ENCODE assay signal across 8 cellular contexts in the genomic region with DNA sequence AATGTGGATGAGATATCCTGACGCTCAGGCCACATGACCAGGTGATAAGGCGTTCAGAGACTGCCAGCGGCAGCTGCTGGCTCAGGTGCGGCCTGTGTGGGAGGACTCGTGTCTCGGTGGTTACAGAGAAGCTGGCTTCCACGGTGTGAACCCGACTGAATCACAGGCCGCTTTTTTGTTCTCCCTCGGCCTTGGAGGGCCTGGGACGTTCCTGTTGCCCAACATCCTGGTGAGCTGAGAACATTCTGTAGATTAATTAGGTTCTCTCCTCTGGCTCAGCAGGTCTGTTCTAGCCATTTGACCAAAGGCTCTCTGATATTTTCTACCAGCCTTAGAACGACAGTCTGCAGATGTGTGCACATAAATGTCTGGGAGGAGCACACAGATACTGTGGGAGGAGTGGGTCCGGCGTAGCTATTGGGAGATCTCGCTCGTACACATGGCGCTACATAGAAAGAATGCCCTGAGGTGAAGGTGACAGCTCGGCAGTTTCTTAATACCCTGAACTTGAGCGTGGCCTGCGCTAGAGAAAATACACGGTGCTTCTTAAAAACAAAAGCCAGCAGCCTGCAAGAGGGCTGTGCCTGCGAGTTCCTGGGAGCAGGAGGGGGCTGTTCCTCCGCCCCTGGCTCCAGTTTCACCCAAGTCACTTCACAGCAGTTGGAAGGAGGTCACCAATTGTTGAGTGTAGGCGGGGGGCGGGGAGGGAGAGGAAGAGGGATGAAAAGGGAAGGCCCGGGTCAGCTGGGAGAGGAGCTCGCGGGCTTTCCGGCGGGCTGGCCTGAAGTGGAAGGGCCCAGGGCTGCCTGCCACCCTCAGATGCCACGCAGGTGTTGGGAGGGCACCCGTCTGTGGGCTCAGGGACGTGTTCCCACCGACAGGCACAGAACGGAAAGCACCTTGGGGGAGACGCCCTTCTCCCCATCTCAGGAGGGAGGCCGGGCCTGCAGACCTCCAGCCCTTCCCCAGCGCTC.
DNase-seq lines count a peak whose midpoint lies in the region; ATAC-seq and TF ChIP-seq lines count a peak whose summit lies in the region.

No MANE protein-coding gene starts in this region.

- peaks cover 20% of the 10 kb centered on the region for H3K4me1 ChIP-seq in left ventricle myocardium inferior

- ATAC-seq in HG03342 (IDR thresholded peaks at IDR 0.05; ENCODE audit: unreplicated experiment) (peak; percentile 22), GM21717 (IDR thresholded peaks at IDR 0.05; ENCODE audit: unreplicated experiment) (no peak), SK-N-SH treated with all-trans-retinoic acid at 6 μM for 48 hours (no peak)

- H3K27ac ChIP-seq in left ventricle myocardium inferior (replicated peaks): peak overlapping the region; percentile 64

- H3K4me3 ChIP-seq in WI38 (ENCODE audit: low read depth, low read length): peak overlapping the region; percentile 35
- H3K4me3 ChIP-seq in left ventricle myocardium inferior: peak overlapping the region; percentile 63

- intact Hi-C loops in left ventricle myocardium inferior (cut with micrococcal nuclease): loop anchor here (10.0 kb wide), 1 partner anchor 215 kb away; no protein-coding TSS in a partner anchor
- intact Hi-C loops in posterior vena cava (cut with DNase I): loop anchor here in 1 of 2 donors (10.0 kb wide), 1 partner anchor 65 kb away; no protein-coding TSS in a partner anchor

- DNase-seq in ELF-1 (ENCODE audit: low read depth, low spot score) (peak; percentile 81), left ventricle myocardium inferior (peak; percentile 64), posterior vena cava (ENCODE audit: low spot score) (peak; percentile 85)
- no peak for DNase-seq in activated CD8-positive, alpha-beta memory T cell treated with anti-CD3 and anti-CD28 coated beads for 24 hours

- peaks cover 34% of the 10 kb centered on the region for H3K27me3 ChIP-seq in left ventricle myocardium inferior (ENCODE audit: low read depth)

- H3K36me3 ChIP-seq in left ventricle myocardium inferior: no peaks in the 10 kb centered on the region

- no peaks in the 10 kb centered on the region for H3K9me3 ChIP-seq in left ventricle myocardium inferior (replicated peaks)

- TF ChIP-seq CTCF in WI38 (IDR thresholded peaks at IDR 0.05; ENCODE audit: low read depth, low read length): no peak
- no peak for TF ChIP-seq CTCF in left ventricle myocardium inferior (IDR thresholded peaks at IDR 0.05; ENCODE audit: borderline replicate concordance)

TF ChIP-seq in SK-N-SH treated with all-trans-retinoic acid at 6 μM for 48 hours, 23 proteins besides CTCF, POLR2A, EP300 and RAD21:
- TF ChIP-seq CSDC2 (CRISPR knock-in tag; IDR thresholded peaks at IDR 0.05) (no peak), GLIS3 (CRISPR knock-in tag; IDR thresholded peaks at IDR 0.05) (no peak), TOX (CRISPR knock-in tag; IDR thresholded peaks at IDR 0.05; ENCODE audit: borderline replicate concordance) (no peak), TSHZ2 (CRISPR knock-in tag; IDR thresholded peaks at IDR 0.05) (no peak), ZFP30 (CRISPR knock-in tag; IDR thresholded peaks at IDR 0.05) (no peak), RARB (CRISPR knock-in tag; IDR thresholded peaks at IDR 0.05) (no peak), PPARA (CRISPR knock-in tag; IDR thresholded peaks at IDR 0.05; ENCODE audit: borderline replicate concordance) (no peak), SNAI2 (CRISPR knock-in tag; IDR thresholded peaks at IDR 0.05) (no peak), BACH2 (CRISPR knock-in tag; IDR thresholded peaks at IDR 0.05; ENCODE audit: borderline replicate concordance) (no peak), ZNF8 (CRISPR knock-in tag; IDR thresholded peaks at IDR 0.05) (no peak), TCF4 (CRISPR knock-in tag; IDR thresholded peaks at IDR 0.05; ENCODE audit: borderline replicate concordance) (no peak), POU6F1 (CRISPR knock-in tag; IDR thresholded peaks at IDR 0.05; ENCODE audit: borderline replicate concordance, low read depth) (no peak), ISL1 (CRISPR knock-in tag; IDR thresholded peaks at IDR 0.05) (no peak), ZNF565 (CRISPR knock-in tag; conservative IDR thresholded peaks at IDR 0.05; ENCODE audit: low read depth) (no peak), OSR1 (CRISPR knock-in tag; IDR thresholded peaks at IDR 0.05) (no peak), ZC3H10 (CRISPR knock-in tag; IDR thresholded peaks at IDR 0.05) (no peak)
- TF ChIP-seq, protein P1, sequence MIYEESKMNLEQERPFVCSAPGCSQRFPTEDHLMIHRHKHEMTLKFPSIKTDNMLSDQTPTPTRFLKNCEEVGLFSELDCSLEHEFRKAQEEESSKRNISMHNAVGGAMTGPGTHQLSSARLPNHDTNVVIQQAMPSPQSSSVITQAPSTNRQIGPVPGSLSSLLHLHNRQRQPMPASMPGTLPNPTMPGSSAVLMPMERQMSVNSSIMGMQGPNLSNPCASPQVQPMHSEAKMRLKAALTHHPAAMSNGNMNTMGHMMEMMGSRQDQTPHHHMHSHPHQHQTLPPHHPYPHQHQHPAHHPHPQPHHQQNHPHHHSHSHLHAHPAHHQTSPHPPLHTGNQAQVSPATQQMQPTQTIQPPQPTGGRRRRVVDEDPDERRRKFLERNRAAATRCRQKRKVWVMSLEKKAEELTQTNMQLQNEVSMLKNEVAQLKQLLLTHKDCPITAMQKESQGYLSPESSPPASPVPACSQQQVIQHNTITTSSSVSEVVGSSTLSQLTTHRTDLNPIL (CRISPR knock-in tag; IDR thresholded peaks at IDR 0.05; ENCODE audit: low read depth): no peak
- TF ChIP-seq, protein P2, sequence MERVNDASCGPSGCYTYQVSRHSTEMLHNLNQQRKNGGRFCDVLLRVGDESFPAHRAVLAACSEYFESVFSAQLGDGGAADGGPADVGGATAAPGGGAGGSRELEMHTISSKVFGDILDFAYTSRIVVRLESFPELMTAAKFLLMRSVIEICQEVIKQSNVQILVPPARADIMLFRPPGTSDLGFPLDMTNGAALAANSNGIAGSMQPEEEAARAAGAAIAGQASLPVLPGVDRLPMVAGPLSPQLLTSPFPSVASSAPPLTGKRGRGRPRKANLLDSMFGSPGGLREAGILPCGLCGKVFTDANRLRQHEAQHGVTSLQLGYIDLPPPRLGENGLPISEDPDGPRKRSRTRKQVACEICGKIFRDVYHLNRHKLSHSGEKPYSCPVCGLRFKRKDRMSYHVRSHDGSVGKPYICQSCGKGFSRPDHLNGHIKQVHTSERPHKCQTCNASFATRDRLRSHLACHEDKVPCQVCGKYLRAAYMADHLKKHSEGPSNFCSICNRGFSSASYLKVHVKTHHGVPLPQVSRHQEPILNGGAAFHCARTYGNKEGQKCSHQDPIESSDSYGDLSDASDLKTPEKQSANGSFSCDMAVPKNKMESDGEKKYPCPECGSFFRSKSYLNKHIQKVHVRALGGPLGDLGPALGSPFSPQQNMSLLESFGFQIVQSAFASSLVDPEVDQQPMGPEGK (CRISPR knock-in tag; IDR thresholded peaks at IDR 0.05; ENCODE audit: borderline replicate concordance): no peak
